ENCODE assay signal across 1 cellular context in the genomic region with DNA sequence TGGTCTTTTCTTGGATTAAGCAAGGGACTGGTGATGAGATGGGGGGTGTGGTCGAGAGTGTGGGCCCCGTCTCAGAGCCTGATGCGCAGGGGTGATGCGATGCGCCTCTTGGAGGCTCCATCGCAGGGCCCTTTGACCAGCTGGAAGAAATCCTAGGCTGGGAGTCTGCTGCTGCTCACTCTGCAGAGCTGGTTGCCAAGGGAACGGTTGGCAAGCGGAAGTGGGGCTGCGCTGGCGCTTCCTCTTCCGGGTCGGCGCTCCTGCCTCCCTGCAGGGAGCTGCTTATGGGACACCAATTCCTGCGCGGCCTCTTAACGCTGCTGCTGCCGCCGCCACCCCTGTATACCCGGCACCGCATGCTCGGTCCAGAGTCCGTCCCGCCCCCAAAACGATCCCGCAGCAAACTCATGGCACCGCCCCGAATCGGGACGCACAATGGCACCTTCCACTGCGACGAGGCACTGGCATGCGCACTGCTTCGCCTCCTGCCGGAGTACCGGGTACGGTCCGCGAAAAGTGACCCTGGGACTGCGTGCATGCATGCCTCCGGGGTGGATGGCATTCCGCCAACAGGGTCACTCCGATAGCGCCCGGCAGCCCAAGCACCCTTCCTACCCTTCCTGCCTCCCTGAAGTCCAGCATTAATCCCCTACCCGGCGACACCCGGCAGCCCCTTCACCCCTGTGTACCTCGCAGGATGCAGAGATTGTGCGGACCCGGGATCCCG.
TF ChIP-seq lines count a peak whose summit lies in the region.

A gene with protein sequence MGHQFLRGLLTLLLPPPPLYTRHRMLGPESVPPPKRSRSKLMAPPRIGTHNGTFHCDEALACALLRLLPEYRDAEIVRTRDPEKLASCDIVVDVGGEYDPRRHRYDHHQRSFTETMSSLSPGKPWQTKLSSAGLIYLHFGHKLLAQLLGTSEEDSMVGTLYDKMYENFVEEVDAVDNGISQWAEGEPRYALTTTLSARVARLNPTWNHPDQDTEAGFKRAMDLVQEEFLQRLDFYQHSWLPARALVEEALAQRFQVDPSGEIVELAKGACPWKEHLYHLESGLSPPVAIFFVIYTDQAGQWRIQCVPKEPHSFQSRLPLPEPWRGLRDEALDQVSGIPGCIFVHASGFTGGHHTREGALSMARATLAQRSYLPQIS (plus strand): TSS at position 242 of the 727 bp plus-strand sequence. CDS start 43 bp downstream, at position 285.

TF ChIP-seq in HepG2, 621 proteins besides CTCF, POLR2A, EP300 and RAD21 (continued from another document):
- TF ChIP-seq, protein P1, sequence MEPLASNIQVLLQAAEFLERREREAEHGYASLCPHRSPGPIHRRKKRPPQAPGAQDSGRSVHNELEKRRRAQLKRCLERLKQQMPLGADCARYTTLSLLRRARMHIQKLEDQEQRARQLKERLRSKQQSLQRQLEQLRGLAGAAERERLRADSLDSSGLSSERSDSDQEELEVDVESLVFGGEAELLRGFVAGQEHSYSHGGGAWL (CRISPR knock-in tag; IDR thresholded peaks at IDR 0.05): peak; percentile 82
- TF ChIP-seq IKZF4 (CRISPR knock-in tag; IDR thresholded peaks at IDR 0.05; ENCODE audit: borderline replicate concordance, low read depth, not compliant biosample characterization): no peak
- TF ChIP-seq, protein P2, sequence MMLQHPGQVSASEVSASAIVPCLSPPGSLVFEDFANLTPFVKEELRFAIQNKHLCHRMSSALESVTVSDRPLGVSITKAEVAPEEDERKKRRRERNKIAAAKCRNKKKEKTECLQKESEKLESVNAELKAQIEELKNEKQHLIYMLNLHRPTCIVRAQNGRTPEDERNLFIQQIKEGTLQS (CRISPR knock-in tag; IDR thresholded peaks at IDR 0.05): no peak
- TF ChIP-seq RARG (CRISPR knock-in tag; IDR thresholded peaks at IDR 0.05; ENCODE audit: low read depth): peak; percentile 71; the same call in 1 of the 2 replicates
- TF ChIP-seq IRX3 (CRISPR knock-in tag; IDR thresholded peaks at IDR 0.05; ENCODE audit: borderline replicate concordance, low read depth): peak; percentile 87; the same call in 1 of the 2 replicates
- TF ChIP-seq SMARCC2 (IDR thresholded peaks at IDR 0.05): no peak
- TF ChIP-seq, protein P3, sequence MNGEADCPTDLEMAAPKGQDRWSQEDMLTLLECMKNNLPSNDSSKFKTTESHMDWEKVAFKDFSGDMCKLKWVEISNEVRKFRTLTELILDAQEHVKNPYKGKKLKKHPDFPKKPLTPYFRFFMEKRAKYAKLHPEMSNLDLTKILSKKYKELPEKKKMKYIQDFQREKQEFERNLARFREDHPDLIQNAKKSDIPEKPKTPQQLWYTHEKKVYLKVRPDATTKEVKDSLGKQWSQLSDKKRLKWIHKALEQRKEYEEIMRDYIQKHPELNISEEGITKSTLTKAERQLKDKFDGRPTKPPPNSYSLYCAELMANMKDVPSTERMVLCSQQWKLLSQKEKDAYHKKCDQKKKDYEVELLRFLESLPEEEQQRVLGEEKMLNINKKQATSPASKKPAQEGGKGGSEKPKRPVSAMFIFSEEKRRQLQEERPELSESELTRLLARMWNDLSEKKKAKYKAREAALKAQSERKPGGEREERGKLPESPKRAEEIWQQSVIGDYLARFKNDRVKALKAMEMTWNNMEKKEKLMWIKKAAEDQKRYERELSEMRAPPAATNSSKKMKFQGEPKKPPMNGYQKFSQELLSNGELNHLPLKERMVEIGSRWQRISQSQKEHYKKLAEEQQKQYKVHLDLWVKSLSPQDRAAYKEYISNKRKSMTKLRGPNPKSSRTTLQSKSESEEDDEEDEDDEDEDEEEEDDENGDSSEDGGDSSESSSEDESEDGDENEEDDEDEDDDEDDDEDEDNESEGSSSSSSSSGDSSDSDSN (CRISPR knock-in tag; IDR thresholded peaks at IDR 0.05): peak; percentile 93
- no peak for TF ChIP-seq WIZ (CRISPR knock-in tag; IDR thresholded peaks at IDR 0.05)
- TF ChIP-seq, protein P4, sequence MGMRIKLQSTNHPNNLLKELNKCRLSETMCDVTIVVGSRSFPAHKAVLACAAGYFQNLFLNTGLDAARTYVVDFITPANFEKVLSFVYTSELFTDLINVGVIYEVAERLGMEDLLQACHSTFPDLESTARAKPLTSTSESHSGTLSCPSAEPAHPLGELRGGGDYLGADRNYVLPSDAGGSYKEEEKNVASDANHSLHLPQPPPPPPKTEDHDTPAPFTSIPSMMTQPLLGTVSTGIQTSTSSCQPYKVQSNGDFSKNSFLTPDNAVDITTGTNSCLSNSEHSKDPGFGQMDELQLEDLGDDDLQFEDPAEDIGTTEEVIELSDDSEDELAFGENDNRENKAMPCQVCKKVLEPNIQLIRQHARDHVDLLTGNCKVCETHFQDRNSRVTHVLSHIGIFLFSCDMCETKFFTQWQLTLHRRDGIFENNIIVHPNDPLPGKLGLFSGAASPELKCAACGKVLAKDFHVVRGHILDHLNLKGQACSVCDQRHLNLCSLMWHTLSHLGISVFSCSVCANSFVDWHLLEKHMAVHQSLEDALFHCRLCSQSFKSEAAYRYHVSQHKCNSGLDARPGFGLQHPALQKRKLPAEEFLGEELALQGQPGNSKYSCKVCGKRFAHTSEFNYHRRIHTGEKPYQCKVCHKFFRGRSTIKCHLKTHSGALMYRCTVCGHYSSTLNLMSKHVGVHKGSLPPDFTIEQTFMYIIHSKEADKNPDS (CRISPR knock-in tag; IDR thresholded peaks at IDR 0.05): no peak
- 0 out of 2 replicates have a peak, but pooled peaks have one; percentile 68 for TF ChIP-seq HNRNPL (IDR thresholded peaks at IDR 0.05; ENCODE audit: low read depth, low read length)
- no peak for TF ChIP-seq ZNF468 (CRISPR knock-in tag; IDR thresholded peaks at IDR 0.05)
- TF ChIP-seq, protein P5, sequence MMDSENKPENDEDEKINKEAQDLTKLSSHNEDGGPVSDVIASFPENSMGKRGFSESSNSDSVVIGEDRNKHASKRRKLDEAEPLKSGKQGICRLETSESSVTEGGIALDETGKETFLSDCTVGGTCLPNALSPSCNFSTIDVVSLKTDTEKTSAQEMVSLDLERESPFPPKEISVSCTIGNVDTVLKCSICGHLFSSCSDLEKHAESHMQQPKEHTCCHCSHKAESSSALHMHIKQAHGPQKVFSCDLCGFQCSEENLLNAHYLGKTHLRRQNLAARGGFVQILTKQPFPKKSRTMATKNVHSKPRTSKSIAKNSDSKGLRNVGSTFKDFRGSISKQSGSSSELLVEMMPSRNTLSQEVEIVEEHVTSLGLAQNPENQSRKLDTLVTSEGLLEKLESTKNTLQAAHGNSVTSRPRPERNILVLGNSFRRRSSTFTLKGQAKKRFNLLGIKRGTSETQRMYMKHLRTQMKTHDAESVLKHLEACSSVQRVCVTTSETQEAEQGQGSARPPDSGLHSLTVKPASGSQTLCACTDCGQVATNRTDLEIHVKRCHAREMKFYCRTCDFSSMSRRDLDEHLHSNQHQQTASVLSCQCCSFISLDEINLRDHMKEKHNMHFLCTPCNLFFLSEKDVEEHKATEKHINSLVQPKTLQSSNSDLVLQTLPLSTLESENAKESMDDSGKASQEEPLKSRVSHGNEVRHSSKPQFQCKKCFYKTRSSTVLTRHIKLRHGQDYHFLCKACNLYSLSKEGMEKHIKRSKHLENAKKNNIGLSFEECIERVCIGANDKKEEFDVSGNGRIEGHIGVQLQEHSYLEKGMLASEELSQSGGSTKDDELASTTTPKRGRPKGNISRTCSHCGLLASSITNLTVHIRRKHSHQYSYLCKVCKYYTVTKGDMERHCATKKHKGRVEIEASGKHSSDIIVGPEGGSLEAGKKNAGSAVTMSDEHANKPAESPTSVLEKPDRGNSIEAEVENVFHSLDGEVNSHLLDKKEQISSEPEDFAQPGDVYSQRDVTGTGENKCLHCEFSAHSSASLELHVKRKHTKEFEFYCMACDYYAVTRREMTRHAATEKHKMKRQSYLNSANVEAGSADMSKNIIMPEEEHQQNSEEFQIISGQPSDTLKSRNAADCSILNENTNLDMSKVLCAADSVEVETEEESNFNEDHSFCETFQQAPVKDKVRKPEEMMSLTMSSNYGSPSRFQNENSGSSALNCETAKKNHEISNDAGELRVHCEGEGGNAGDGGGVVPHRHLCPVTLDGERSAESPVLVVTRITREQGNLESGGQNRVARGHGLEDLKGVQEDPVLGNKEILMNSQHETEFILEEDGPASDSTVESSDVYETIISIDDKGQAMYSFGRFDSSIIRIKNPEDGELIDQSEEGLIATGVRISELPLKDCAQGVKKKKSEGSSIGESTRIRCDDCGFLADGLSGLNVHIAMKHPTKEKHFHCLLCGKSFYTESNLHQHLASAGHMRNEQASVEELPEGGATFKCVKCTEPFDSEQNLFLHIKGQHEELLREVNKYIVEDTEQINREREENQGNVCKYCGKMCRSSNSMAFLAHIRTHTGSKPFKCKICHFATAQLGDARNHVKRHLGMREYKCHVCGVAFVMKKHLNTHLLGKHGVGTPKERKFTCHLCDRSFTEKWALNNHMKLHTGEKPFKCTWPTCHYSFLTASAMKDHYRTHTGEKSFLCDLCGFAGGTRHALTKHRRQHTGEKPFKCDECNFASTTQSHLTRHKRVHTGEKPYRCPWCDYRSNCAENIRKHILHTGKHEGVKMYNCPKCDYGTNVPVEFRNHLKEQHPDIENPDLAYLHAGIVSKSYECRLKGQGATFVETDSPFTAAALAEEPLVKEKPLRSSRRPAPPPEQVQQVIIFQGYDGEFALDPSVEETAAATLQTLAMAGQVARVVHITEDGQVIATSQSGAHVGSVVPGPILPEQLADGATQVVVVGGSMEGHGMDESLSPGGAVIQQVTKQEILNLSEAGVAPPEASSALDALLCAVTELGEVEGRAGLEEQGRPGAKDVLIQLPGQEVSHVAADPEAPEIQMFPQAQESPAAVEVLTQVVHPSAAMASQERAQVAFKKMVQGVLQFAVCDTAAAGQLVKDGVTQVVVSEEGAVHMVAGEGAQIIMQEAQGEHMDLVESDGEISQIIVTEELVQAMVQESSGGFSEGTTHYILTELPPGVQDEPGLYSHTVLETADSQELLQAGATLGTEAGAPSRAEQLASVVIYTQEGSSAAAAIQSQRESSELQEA (CRISPR knock-in tag; IDR thresholded peaks at IDR 0.05; ENCODE audit: not compliant biosample characterization): no peak
- peak; percentile 60; the same call in 1 of the 2 replicates for TF ChIP-seq HNF4G (IDR thresholded peaks at IDR 0.05; ENCODE audit: borderline replicate concordance, low read depth, low read length)
- no peak for TF ChIP-seq HNF4G (CRISPR knock-in tag; IDR thresholded peaks at IDR 0.05; ENCODE audit: borderline replicate concordance, low read depth)
- no peak for TF ChIP-seq BRCA1 (CRISPR knock-in tag; IDR thresholded peaks at IDR 0.05)
- no peak for TF ChIP-seq ZFP37 (CRISPR knock-in tag; IDR thresholded peaks at IDR 0.05; ENCODE audit: borderline replicate concordance)
- peak; percentile 85 for TF ChIP-seq ATF7-NPFF (CRISPR knock-in tag; IDR thresholded peaks at IDR 0.05; ENCODE audit: low read depth)
- TF ChIP-seq ZNF232 (CRISPR knock-in tag; IDR thresholded peaks at IDR 0.05; ENCODE audit: borderline replicate concordance): peak; percentile 41; the same call in 1 of the 2 replicates
- TF ChIP-seq, protein P6, sequence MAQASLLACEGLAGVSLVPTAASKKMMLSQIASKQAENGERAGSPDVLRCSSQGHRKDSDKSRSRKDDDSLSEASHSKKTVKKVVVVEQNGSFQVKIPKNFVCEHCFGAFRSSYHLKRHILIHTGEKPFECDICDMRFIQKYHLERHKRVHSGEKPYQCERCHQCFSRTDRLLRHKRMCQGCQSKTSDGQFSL (CRISPR knock-in tag; IDR thresholded peaks at IDR 0.05): no peak
- TF ChIP-seq, protein P7, sequence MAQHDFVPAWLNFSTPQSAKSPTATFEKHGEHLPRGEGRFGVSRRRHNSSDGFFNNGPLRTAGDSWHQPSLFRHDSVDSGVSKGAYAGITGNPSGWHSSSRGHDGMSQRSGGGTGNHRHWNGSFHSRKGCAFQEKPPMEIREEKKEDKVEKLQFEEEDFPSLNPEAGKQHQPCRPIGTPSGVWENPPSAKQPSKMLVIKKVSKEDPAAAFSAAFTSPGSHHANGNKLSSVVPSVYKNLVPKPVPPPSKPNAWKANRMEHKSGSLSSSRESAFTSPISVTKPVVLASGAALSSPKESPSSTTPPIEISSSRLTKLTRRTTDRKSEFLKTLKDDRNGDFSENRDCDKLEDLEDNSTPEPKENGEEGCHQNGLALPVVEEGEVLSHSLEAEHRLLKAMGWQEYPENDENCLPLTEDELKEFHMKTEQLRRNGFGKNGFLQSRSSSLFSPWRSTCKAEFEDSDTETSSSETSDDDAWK (CRISPR knock-in tag; IDR thresholded peaks at IDR 0.05): no peak
- TF ChIP-seq CHCHD3 (CRISPR knock-in tag; IDR thresholded peaks at IDR 0.05): peak; percentile 80; the same call in 1 of the 2 replicates
- no peak for TF ChIP-seq NR2F1 (CRISPR knock-in tag; IDR thresholded peaks at IDR 0.05)
- no peak for TF ChIP-seq TRIM24 (CRISPR knock-in tag; IDR thresholded peaks at IDR 0.05)
- no peak; the same call in 1 of the 2 replicates for TF ChIP-seq SMAD1 (CRISPR knock-in tag; IDR thresholded peaks at IDR 0.05; ENCODE audit: borderline replicate concordance, low read depth)
- TF ChIP-seq ATM (IDR thresholded peaks at IDR 0.05; ENCODE audit: borderline replicate concordance): no peak
- TF ChIP-seq MED8 (CRISPR knock-in tag; IDR thresholded peaks at IDR 0.05; ENCODE audit: insufficient replicate concordance): peak; percentile 57
- no peak for TF ChIP-seq ZNF263 (CRISPR knock-in tag; IDR thresholded peaks at IDR 0.05)
- TF ChIP-seq, protein P8, sequence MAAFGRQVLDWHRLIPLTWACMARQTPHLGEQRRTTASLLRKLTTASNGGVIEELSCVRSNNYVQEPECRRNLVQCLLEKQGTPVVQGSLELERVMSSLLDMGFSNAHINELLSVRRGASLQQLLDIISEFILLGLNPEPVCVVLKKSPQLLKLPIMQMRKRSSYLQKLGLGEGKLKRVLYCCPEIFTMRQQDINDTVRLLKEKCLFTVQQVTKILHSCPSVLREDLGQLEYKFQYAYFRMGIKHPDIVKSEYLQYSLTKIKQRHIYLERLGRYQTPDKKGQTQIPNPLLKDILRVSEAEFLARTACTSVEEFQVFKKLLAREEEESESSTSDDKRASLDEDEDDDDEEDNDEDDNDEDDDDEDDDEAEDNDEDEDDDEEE (CRISPR knock-in tag; IDR thresholded peaks at IDR 0.05): peak; percentile 88; the same call in 1 of the 2 replicates
- TF ChIP-seq, protein P9, sequence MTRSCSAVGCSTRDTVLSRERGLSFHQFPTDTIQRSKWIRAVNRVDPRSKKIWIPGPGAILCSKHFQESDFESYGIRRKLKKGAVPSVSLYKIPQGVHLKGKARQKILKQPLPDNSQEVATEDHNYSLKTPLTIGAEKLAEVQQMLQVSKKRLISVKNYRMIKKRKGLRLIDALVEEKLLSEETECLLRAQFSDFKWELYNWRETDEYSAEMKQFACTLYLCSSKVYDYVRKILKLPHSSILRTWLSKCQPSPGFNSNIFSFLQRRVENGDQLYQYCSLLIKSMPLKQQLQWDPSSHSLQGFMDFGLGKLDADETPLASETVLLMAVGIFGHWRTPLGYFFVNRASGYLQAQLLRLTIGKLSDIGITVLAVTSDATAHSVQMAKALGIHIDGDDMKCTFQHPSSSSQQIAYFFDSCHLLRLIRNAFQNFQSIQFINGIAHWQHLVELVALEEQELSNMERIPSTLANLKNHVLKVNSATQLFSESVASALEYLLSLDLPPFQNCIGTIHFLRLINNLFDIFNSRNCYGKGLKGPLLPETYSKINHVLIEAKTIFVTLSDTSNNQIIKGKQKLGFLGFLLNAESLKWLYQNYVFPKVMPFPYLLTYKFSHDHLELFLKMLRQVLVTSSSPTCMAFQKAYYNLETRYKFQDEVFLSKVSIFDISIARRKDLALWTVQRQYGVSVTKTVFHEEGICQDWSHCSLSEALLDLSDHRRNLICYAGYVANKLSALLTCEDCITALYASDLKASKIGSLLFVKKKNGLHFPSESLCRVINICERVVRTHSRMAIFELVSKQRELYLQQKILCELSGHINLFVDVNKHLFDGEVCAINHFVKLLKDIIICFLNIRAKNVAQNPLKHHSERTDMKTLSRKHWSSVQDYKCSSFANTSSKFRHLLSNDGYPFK (CRISPR knock-in tag; IDR thresholded peaks at IDR 0.05; ENCODE audit: borderline replicate concordance): peak; percentile 98
- no peak for TF ChIP-seq SOX13 (IDR thresholded peaks at IDR 0.05)
- TF ChIP-seq SOX13 (CRISPR knock-in tag; conservative IDR thresholded peaks at IDR 0.05 in 1 of 2, IDR thresholded peaks at IDR 0.05 in 1 of 2): peak in 1 of 2 experiments; percentile 21; a peak in 2 of 4 replicates
TF ChIP-seq in HepG2: peak in this region for 307.
